Comparison of ENCODE assay signal across 1 cellular context in the genomic region with DNA sequence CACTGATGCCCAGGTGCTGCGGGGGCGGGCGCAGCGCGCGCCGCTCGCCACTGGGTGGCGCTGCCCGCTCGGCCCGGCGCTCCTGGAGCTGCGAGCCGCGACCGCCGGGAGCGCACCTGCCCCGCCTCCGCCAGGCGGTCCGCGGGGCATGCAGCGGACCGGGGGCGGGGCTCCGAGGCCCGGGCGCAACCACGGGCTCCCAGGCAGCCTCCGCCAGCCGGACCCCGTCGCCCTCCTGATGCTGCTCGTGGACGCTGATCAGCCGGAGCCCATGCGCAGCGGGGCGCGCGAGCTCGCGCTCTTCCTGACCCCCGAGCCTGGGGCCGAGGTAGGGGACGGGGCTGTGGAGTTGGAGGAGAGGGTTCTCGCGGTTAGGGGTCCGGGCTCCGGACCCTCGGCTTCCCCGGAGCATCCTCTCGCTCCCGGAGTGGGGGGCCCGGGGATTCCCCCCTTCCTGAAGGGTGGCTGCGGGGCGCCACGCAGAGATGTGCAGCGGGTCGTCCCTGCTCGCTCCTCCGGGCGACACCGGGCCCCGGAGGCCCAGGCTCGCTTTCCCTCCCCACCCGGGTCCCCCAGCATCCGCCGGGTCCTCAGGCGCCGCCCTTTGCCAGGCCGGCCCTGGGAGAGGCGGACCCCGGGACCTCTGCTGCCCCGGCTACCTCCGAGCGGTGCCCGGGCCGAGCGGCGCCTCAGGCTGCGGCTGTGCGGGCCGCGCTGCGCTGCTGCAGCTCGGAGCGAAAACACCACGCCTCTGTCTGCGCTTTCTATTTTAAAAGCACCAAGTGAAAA.
A peak's percentile ranks its signal among the peaks of the same experiment; 100 is the strongest.
TF ChIP-seq lines count a peak whose summit lies in the region.

Gene BCAS4, plus strand, starts transcription at position 216 of the 789 bp plus-strand sequence. Its CDS starts 23 bp downstream, at position 239.

TF ChIP-seq in neural cell, 6 proteins besides CTCF, POLR2A, EP300 and RAD21:
- TF ChIP-seq MXI1 (conservative IDR thresholded peaks at IDR 0.05; ENCODE audit: poor library complexity, severe bottlenecking) (peak; percentile 70), REST (IDR thresholded peaks at IDR 0.05; ENCODE audit: borderline replicate concordance) (peak; percentile 24), POLR2AphosphoS5 (IDR thresholded peaks at IDR 0.05) (peak; percentile 55), SMC3 (conservative IDR thresholded peaks at IDR 0.05; ENCODE audit: poor library complexity) (peak; percentile 84), TAF1 (IDR thresholded peaks at IDR 0.05; ENCODE audit: low read depth) (peak; percentile 37), EZH2 (IDR thresholded peaks at IDR 0.05; ENCODE audit: borderline replicate concordance, insufficient read depth, low read length, poor library complexity, severe bottlenecking) (no peak)
TF ChIP-seq in neural cell: peak in this region for 5.
